29 cellular contexts compared by ENCODE assay signal in the genomic region with DNA sequence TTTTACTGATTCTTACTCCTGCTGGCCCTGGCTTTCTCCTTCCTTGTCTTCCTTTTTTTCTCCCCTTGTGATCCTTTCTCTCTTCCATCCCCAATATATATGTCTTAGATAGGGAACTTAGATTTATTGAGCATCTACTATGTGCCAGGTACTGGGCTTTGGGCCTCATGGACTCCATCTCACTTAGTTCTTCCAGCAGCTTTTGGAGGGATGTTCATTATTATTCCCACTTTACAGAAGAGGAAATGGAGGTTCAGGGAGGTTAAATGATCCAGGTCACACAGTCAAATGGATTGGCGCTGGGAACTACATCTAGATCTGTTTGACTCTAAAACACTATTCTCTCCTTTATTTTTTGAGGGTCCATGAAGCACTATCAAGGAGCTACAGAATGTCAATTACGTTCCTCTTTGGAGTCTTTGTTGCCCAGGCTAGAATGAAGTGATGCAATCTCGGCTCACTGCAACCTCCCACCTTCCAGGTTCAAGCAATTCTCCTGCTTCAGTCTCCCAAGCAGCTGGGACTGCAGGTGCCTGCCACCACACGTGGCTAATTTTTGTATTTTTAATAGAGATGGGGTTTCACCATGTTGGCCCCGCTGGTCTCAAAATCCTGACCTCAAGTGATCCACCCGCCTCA. TPM values are rescaled to one million over a fixed set of nuclear protein-coding genes. Genes with fewer than 3 reads are reported as not detected.
"Had no signal": no experiment of that assay in that cellular context is flagged by ENCODE, and none has a peak within 500 bp of the region (broad histone marks: within the 10 kb centered on the region; RNA-seq: fewer than 3 reads in every experiment).

No MANE protein-coding gene starts in this region.

- DNase-seq: effector memory CD8-positive, alpha-beta T cell; gastrocnemius medialis; heart right ventricle; hypothalamus; mammary epithelial cell; nucleus accumbens; pancreas; spleen; stimulated activated CD4-positive, alpha-beta T cell treated with anti-CD3 and anti-CD28 coated beads, Interleukin-15, amount 100 ng/mL, for 24 hours; stimulated activated CD4-positive, alpha-beta T cell treated with anti-CD3 and anti-CD28 coated beads, Interleukin-1b, Interleukin-23, amount 100 ng/mL, for 48 hours; stimulated activated CD4-positive, alpha-beta T cell treated with anti-CD3 and anti-CD28 coated beads, Interleukin-4, amount 100 ng/mL, for 24 hours; tibial artery; upper lobe of left lung; uterus had no signal

- H3K36me3 Mint-ChIP-seq: natural killer cell treated with Interleukin-12 subunit alpha and Interleukin-12 subunit beta and Interleukin-15 and Interleukin-18, amount 100 ng/mL, for 72 hours; neural progenitor cell; stimulated activated memory B cell treated with anti-CD40 and anti-IgM and Interleukin-4, amounts not matched to agents 10 μg/mL and 1 μg/mL and 100 μg/mL, for 72 hours had no signal

- H3K27me3 Mint-ChIP-seq: stimulated activated naive CD8-positive, alpha-beta T cell treated with anti-CD3 and anti-CD28 coated beads, Interleukin-15, Interleukin-2, amounts not matched to agents 100 ng/mL and 50 ng/mL, for 24 hours had no signal

- H3K27ac ChIP-seq: epithelial cell of prostate, esophagus muscularis mucosa, gastrocnemius medialis, heart right ventricle, neural progenitor cell, pancreas, prostate gland, spleen, tibial artery, upper lobe of left lung, uterus had no signal

- H3K9me3 ChIP-seq: esophagus muscularis mucosa, gastrocnemius medialis, heart right ventricle, pancreas, prostate gland, spleen, tibial artery, upper lobe of left lung, uterus had no signal

- H3K27ac Mint-ChIP-seq: dendritic cell treated with granulocyte-macrophage colony-stimulating factor and Interleukin-4, amounts not matched to agents 40 ng/mL and 50 ng/mL, for 4 days; natural killer cell treated with Interleukin-12 subunit alpha and Interleukin-12 subunit beta and Interleukin-15 and Interleukin-18, amount 100 ng/mL, for 72 hours; neural progenitor cell; stimulated activated memory B cell treated with anti-CD40 and anti-IgM and Interleukin-4, amounts not matched to agents 10 μg/mL and 1 μg/mL and 100 μg/mL, for 72 hours; stimulated activated naive CD8-positive, alpha-beta T cell treated with anti-CD3 and anti-CD28 coated beads, Interleukin-15, Interleukin-2, amounts not matched to agents 100 ng/mL and 50 ng/mL, for 24 hours had no signal

- H3K4me1 Mint-ChIP-seq: neural progenitor cell; stimulated activated memory B cell treated with anti-CD40 and anti-IgM and Interleukin-4, amounts not matched to agents 10 μg/mL and 1 μg/mL and 100 μg/mL, for 72 hours had no signal

- H3K4me3 Mint-ChIP-seq: dendritic cell treated with granulocyte-macrophage colony-stimulating factor and Interleukin-4, amounts not matched to agents 40 ng/mL and 50 ng/mL, for 4 days; effector memory CD8-positive, alpha-beta T cell; natural killer cell treated with Interleukin-12 subunit alpha and Interleukin-12 subunit beta and Interleukin-15 and Interleukin-18, amount 100 ng/mL, for 72 hours; stimulated activated memory B cell treated with anti-CD40 and anti-IgM and Interleukin-4, amounts not matched to agents 10 μg/mL and 1 μg/mL and 100 μg/mL, for 72 hours; stimulated activated naive CD8-positive, alpha-beta T cell treated with anti-CD3 and anti-CD28 coated beads, Interleukin-15, Interleukin-2, amounts not matched to agents 100 ng/mL and 50 ng/mL, for 24 hours had no signal

- H3K9me3 Mint-ChIP-seq: dendritic cell treated with granulocyte-macrophage colony-stimulating factor and Interleukin-4, amounts not matched to agents 40 ng/mL and 50 ng/mL, for 4 days; effector memory CD8-positive, alpha-beta T cell; natural killer cell treated with Interleukin-12 subunit alpha and Interleukin-12 subunit beta and Interleukin-15 and Interleukin-18, amount 100 ng/mL, for 72 hours; neural progenitor cell; stimulated activated memory B cell treated with anti-CD40 and anti-IgM and Interleukin-4, amounts not matched to agents 10 μg/mL and 1 μg/mL and 100 μg/mL, for 72 hours; stimulated activated naive CD8-positive, alpha-beta T cell treated with anti-CD3 and anti-CD28 coated beads, Interleukin-15, Interleukin-2, amounts not matched to agents 100 ng/mL and 50 ng/mL, for 24 hours had no signal

- H3K27me3 ChIP-seq: esophagus muscularis mucosa, gastrocnemius medialis, heart right ventricle, neural progenitor cell, pancreas, spleen, tibial artery, upper lobe of left lung, uterus had no signal

- ATAC-seq: effector memory CD8-positive, alpha-beta T cell; gastrocnemius medialis; heart right ventricle; left lobe of liver; natural killer cell treated with Interleukin-12 subunit alpha and Interleukin-12 subunit beta and Interleukin-15 and Interleukin-18, amount 100 ng/mL, for 72 hours; pancreas; stimulated activated memory B cell treated with anti-CD40 and anti-IgM and Interleukin-4, amounts not matched to agents 10 μg/mL and 1 μg/mL and 100 μg/mL, for 72 hours had no signal

RNA-seq across cellular contexts. Expression of gene APOH, which starts 54.2 kb away (rescaled TPM):
- total RNA-seq: esophagus muscularis mucosa; fibroblast of villous mesenchyme; lower leg skin; mammary epithelial cell; mesenteric fat pad; mononuclear cell; natural killer cell treated with Interleukin-12 subunit alpha and Interleukin-12 subunit beta and Interleukin-15 and Interleukin-18, amount 100 ng/mL, for 72 hours; prostate gland; sciatic nerve; temporal lobe had no signal
- polyA plus RNA-seq: heart right ventricle, mammary epithelial cell, spleen had no signal
